1 cellular context compared by ENCODE assay signal in the genomic region with DNA sequence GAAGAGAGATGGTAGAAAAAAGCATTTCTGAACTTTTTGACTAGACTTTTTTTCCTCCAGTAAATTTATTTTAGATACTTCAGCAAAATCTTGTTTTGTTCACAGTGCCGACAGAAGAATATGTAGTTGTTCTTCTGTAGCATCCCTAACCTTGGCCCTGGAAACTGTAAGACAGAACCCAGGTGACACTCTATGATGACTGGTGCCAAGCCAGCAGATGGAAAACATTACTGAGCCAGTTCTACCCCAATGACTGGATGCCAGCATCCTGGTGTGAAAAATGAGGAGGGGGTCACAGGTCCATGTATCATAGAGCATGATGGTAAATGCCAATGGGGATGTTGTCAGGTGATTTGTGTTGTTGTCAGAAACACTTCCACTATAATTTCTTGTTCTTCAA.
TF ChIP-seq lines count a peak whose summit lies in the region.

No MANE protein-coding gene starts in this region.

TF ChIP-seq in SK-N-SH treated with all-trans-retinoic acid at 6 μM for 48 hours, 23 proteins besides CTCF, POLR2A, EP300 and RAD21 (continued from another document):
- TF ChIP-seq BACH2 (CRISPR knock-in tag; IDR thresholded peaks at IDR 0.05; ENCODE audit: borderline replicate concordance) = no peak
- TF ChIP-seq, protein P1, sequence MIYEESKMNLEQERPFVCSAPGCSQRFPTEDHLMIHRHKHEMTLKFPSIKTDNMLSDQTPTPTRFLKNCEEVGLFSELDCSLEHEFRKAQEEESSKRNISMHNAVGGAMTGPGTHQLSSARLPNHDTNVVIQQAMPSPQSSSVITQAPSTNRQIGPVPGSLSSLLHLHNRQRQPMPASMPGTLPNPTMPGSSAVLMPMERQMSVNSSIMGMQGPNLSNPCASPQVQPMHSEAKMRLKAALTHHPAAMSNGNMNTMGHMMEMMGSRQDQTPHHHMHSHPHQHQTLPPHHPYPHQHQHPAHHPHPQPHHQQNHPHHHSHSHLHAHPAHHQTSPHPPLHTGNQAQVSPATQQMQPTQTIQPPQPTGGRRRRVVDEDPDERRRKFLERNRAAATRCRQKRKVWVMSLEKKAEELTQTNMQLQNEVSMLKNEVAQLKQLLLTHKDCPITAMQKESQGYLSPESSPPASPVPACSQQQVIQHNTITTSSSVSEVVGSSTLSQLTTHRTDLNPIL (CRISPR knock-in tag; IDR thresholded peaks at IDR 0.05; ENCODE audit: low read depth) = no peak
